In the genomic region with DNA sequence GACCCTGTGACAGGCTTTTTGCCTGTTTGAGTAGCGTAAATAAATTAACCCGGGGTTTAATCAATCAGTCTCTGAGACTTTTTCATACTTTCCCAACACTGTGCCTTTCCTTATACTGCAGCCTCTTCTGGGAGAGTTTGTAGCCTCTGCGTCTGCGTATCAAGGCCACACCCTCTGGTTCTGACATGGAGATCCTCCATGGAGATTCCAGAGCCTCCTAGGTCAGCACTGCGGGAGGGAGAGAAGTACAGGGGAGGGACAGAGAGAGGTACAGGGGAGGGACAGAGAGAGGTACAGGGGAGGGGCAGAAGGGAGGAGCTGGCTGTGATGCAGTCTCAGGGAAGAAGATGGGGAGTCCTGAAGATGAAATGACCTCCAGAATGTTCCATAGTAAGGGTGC, we compare ENCODE assay signal across 19 cellular contexts.
DNase-seq lines count a peak whose midpoint lies in the region; ATAC-seq and TF ChIP-seq lines count a peak whose summit lies in the region.
"Had no signal": no experiment of that assay in that cellular context is flagged by ENCODE, and none has a peak within 500 bp of the region (broad histone marks: within the 10 kb centered on the region; RNA-seq: fewer than 3 reads in every experiment).

No MANE protein-coding gene starts in this region.

- no peak for DNase-seq in GM23338 (ENCODE audit: low spot score)
- no peak for DNase-seq in WTC11 (ENCODE audit: low spot score)
- peak; percentile 32 for DNase-seq in hepatocyte (ENCODE audit: low spot score)
- DNase-seq in HPDE6-E6E7 (ENCODE audit: extremely low spot score): no peak
- no peak for DNase-seq in NCI-H1092 (lab: John Stamatoyannopoulos, UW)
- DNase-seq: ACHN, C1 segment of cervical spinal cord, DMS79, GM23248, KG1, NCI-H1417, NCI-H187, NCI-H2107, NCI-H510A, NCI-H774, Right ventricle myocardium superior had no signal

- H3K36me3 Mint-ChIP-seq in GM23338 (ENCODE audit: low read depth): no peaks in the 10 kb centered on the region
- no peaks in the 10 kb centered on the region for H3K36me3 Mint-ChIP-seq in WTC11

- H3K9me2 ChIP-seq in GM23338 (ENCODE audit: insufficient read depth): no peaks in the 10 kb centered on the region; the same call in 1 of the 2 replicates
- H3K9me2 ChIP-seq in hepatocyte (replicated peaks; ENCODE audit: insufficient read depth): no peaks in the 10 kb centered on the region

- H4K20me1 ChIP-seq in GM23338 (replicated peaks; ENCODE audit: insufficient read depth) (no peaks in the 10 kb centered on the region), hepatocyte (ENCODE audit: insufficient read depth, poor library complexity, severe bottlenecking) (no peaks in the 10 kb centered on the region)

- H3K4me3 Mint-ChIP-seq in GM23338 (no peak overlapping the region), WTC11 (no peak overlapping the region)

- no peak for TF ChIP-seq CTCF in GM23338 (conservative IDR thresholded peaks at IDR 0.05; ENCODE audit: low read depth in 2 of 2)
- TF ChIP-seq CTCF in WTC11 (IDR thresholded peaks at IDR 0.05): no peak
- no peak for TF ChIP-seq CTCF in hepatocyte (IDR thresholded peaks at IDR 0.05; ENCODE audit: poor library complexity)
- no peak for TF ChIP-seq CTCF in parathyroid adenoma (IDR thresholded peaks at IDR 0.05)

- H3K4me3 ChIP-seq in GM23338: no peak overlapping the region
- no peak overlapping the region for H3K4me3 ChIP-seq in hepatocyte
- H3K4me3 ChIP-seq in parathyroid adenoma (ENCODE audit: low read depth, low read length): no peak overlapping the region
- H3K4me3 ChIP-seq: GM23248 had no signal

- H3K9me3 ChIP-seq in hepatocyte (ENCODE audit: low read depth): no peaks in the 10 kb centered on the region
- H3K9me3 ChIP-seq in parathyroid adenoma (ENCODE audit: control insufficient read depth, low read length): no peaks in the 10 kb centered on the region

- H3K79me2 ChIP-seq in GM23338 (replicated peaks; ENCODE audit: insufficient read depth) (no peaks in the 10 kb centered on the region), hepatocyte (no peaks in the 10 kb centered on the region), parathyroid adenoma (no peaks in the 10 kb centered on the region)

- H3K36me3 ChIP-seq in GM23338 (ENCODE audit: insufficient read depth): no peaks in the 10 kb centered on the region
- no peaks in the 10 kb centered on the region for H3K36me3 ChIP-seq in hepatocyte (replicated peaks; ENCODE audit: insufficient read depth, low read depth)
- H3K36me3 ChIP-seq in parathyroid adenoma (ENCODE audit: control insufficient read depth, insufficient read depth, low read length): no peaks in the 10 kb centered on the region

- ATAC-seq in GM23338 (peak; percentile 14; the same call in 1 of the 3 replicates), WTC11 (peak; percentile 57), GM21576 (IDR thresholded peaks at IDR 0.05; ENCODE audit: unreplicated experiment) (no peak)
- ATAC-seq: HepG2 had no signal

- no peak overlapping the region for H3K9ac ChIP-seq in parathyroid adenoma
- H3K9ac ChIP-seq: GM23248 had no signal

- no peaks in the 10 kb centered on the region for H3K4me1 ChIP-seq in GM23338 (ENCODE audit: insufficient read depth)
- peaks cover 3% of the 10 kb centered on the region for H3K4me1 ChIP-seq in hepatocyte (ENCODE audit: insufficient read depth)
- H3K4me1 ChIP-seq in parathyroid adenoma: peaks cover 17% of the 10 kb centered on the region

- WGBS in hepatocyte (ENCODE audit: low lambda C conversion rate, missing lambda C conversion rate): 49% methylated on average over 5 of the region's 5 CpGs

- CTCF ChIA-PET in WTC11 (lab: Charles Lee): no interaction called here

- H3F3A ChIP-seq in GM23338 (replicated peaks; ENCODE audit: low read depth): no peaks in the 10 kb centered on the region

- H3K27me3 Mint-ChIP-seq in GM23338 (ENCODE audit: insufficient read depth, low read depth, poor library complexity) (peaks cover 8% of the 10 kb centered on the region), WTC11 (ENCODE audit: low read depth) (no peaks in the 10 kb centered on the region)

- no peak overlapping the region for H3K4me2 ChIP-seq in GM23338
- no peak overlapping the region for H3K4me2 ChIP-seq in hepatocyte
- H3K4me2 ChIP-seq in parathyroid adenoma (ENCODE audit: low read length): no peak overlapping the region

- H2AFZ ChIP-seq in GM23338: no peak overlapping the region
- no peak overlapping the region for H2AFZ ChIP-seq in hepatocyte
- peak overlapping the region; percentile 29 for H2AFZ ChIP-seq in parathyroid adenoma
- H2AFZ ChIP-seq: GM23248 had no signal

- H3K27ac Mint-ChIP-seq in GM23338 (no peak overlapping the region), WTC11 (no peak overlapping the region)

- H3K27me3 ChIP-seq in GM23338 (ENCODE audit: insufficient read depth) (no peaks in the 10 kb centered on the region), hepatocyte (no peaks in the 10 kb centered on the region), parathyroid adenoma (ENCODE audit: control insufficient read depth, insufficient read depth, low read length) (no peaks in the 10 kb centered on the region)

- POLR2A ChIA-PET in WTC11 (lab: Charles Lee): no interaction called here

- H3K27ac ChIP-seq in GM23338 (ENCODE audit: low read depth) (no peak overlapping the region), hepatocyte (no peak overlapping the region), parathyroid adenoma (no peak overlapping the region)
- H3K27ac ChIP-seq: GM23248 had no signal

- H3K4me1 Mint-ChIP-seq in GM23338: peaks cover 15% of the 10 kb centered on the region
- H3K4me1 Mint-ChIP-seq in WTC11: peaks cover 8% of the 10 kb centered on the region

- H3K9me3 Mint-ChIP-seq in GM23338: no peaks in the 10 kb centered on the region
- no peaks in the 10 kb centered on the region for H3K9me3 Mint-ChIP-seq in WTC11

TF ChIP-seq in GM23338, 12 proteins besides CTCF, POLR2A, EP300 and RAD21 (continues in another document):
- TF ChIP-seq CREB1 (CRISPR knock-in tag; IDR thresholded peaks at IDR 0.05; ENCODE audit: low read depth) (no peak), JUNB (IDR thresholded peaks at IDR 0.05; ENCODE audit: unreplicated experiment) (no peak), STAT1 (IDR thresholded peaks at IDR 0.05; ENCODE audit: unreplicated experiment) (no peak), ZNF331 (CRISPR knock-in tag; IDR thresholded peaks at IDR 0.05; ENCODE audit: low read depth) (no peak), NANOG (IDR thresholded peaks at IDR 0.05; ENCODE audit: borderline replicate concordance) (no peak)
- TF ChIP-seq, protein P1, sequence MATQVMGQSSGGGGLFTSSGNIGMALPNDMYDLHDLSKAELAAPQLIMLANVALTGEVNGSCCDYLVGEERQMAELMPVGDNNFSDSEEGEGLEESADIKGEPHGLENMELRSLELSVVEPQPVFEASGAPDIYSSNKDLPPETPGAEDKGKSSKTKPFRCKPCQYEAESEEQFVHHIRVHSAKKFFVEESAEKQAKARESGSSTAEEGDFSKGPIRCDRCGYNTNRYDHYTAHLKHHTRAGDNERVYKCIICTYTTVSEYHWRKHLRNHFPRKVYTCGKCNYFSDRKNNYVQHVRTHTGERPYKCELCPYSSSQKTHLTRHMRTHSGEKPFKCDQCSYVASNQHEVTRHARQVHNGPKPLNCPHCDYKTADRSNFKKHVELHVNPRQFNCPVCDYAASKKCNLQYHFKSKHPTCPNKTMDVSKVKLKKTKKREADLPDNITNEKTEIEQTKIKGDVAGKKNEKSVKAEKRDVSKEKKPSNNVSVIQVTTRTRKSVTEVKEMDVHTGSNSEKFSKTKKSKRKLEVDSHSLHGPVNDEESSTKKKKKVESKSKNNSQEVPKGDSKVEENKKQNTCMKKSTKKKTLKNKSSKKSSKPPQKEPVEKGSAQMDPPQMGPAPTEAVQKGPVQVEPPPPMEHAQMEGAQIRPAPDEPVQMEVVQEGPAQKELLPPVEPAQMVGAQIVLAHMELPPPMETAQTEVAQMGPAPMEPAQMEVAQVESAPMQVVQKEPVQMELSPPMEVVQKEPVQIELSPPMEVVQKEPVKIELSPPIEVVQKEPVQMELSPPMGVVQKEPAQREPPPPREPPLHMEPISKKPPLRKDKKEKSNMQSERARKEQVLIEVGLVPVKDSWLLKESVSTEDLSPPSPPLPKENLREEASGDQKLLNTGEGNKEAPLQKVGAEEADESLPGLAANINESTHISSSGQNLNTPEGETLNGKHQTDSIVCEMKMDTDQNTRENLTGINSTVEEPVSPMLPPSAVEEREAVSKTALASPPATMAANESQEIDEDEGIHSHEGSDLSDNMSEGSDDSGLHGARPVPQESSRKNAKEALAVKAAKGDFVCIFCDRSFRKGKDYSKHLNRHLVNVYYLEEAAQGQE (IDR thresholded peaks at IDR 0.05; ENCODE audit: unreplicated experiment): no peak

TF ChIP-seq in WTC11, 78 proteins besides CTCF, POLR2A, EP300 and RAD21 (continues in another document):
- TF ChIP-seq, protein P2, sequence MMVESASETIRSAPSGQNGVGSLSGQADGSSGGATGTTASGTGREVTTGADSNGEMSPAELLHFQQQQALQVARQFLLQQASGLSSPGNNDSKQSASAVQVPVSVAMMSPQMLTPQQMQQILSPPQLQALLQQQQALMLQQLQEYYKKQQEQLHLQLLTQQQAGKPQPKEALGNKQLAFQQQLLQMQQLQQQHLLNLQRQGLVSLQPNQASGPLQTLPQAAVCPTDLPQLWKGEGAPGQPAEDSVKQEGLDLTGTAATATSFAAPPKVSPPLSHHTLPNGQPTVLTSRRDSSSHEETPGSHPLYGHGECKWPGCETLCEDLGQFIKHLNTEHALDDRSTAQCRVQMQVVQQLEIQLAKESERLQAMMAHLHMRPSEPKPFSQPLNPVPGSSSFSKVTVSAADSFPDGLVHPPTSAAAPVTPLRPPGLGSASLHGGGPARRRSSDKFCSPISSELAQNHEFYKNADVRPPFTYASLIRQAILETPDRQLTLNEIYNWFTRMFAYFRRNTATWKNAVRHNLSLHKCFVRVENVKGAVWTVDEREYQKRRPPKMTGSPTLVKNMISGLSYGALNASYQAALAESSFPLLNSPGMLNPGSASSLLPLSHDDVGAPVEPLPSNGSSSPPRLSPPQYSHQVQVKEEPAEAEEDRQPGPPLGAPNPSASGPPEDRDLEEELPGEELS (CRISPR knock-in tag; IDR thresholded peaks at IDR 0.05): no peak
- TF ChIP-seq NFE2L1 (CRISPR knock-in tag; IDR thresholded peaks at IDR 0.05) (no peak), KAT7 (CRISPR knock-in tag; IDR thresholded peaks at IDR 0.05; ENCODE audit: borderline replicate concordance) (no peak), OVOL2 (CRISPR knock-in tag; IDR thresholded peaks at IDR 0.05; ENCODE audit: borderline replicate concordance) (no peak)
- TF ChIP-seq, protein P3, sequence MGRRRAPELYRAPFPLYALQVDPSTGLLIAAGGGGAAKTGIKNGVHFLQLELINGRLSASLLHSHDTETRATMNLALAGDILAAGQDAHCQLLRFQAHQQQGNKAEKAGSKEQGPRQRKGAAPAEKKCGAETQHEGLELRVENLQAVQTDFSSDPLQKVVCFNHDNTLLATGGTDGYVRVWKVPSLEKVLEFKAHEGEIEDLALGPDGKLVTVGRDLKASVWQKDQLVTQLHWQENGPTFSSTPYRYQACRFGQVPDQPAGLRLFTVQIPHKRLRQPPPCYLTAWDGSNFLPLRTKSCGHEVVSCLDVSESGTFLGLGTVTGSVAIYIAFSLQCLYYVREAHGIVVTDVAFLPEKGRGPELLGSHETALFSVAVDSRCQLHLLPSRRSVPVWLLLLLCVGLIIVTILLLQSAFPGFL (CRISPR knock-in tag; IDR thresholded peaks at IDR 0.05; ENCODE audit: borderline replicate concordance): no peak
